Comparison of ENCODE assay signal across 29 cellular contexts in the genomic region with DNA sequence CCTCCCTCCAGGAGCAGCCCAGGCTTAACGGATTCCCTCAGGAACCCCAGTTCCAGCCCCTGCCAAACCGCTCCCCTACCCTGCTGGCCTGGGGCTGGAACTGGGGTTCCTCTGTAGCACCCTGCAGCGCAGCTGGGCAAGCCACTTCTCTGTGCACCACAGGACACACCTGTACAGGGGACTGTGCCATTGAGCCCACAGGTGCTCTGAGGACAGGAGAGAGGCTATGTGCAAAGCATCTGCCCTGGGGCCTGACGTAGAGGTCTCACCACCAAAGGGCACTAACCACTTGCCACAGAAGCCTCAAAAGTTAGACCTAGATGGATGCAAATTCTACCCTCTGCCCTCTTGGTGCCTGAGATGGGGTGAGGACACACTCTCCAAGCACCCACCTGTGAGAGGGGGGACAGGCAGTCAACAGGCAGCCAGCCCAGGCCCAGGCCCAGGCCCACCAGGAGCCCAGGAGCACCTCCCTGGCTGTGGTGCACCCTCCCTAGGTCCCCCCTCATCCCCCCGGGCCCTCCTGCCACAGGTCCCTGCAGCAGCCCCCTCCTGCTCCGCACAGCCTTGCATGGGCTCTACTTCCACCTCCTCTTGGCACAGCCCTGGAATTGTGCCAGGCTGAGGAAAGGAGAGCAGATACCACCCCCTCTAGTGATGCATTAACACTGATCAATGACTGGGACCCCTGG. TPM values are rescaled to one million over a fixed set of nuclear protein-coding genes. Genes with fewer than 3 reads are reported as not detected.
DNase-seq lines count a peak whose midpoint lies in the region; ATAC-seq and TF ChIP-seq lines count a peak whose summit lies in the region.
"Had no signal": no experiment of that assay in that cellular context is flagged by ENCODE, and none has a peak within 500 bp of the region (broad histone marks: within the 10 kb centered on the region; RNA-seq: fewer than 3 reads in every experiment).

No MANE protein-coding gene starts in this region.

- H3K4me2 ChIP-seq in SK-N-SH, result no peak overlapping the region
- H3K4me2 ChIP-seq: smooth muscle cell had no signal

- H3K79me2 ChIP-seq in SK-N-SH (ENCODE audit: insufficient read depth), result peaks cover 100% of the 10 kb centered on the region

- no peak overlapping the region for H3K9ac ChIP-seq in SK-N-SH

- no peak for TF ChIP-seq EP300 in SK-N-SH (IDR thresholded peaks at IDR 0.05; ENCODE audit: borderline replicate concordance in 1 of 2, low read depth in 1 of 2, low read length in 1 of 2)

- peaks cover 0 to 36% of the 10 kb centered on the region in 2 experiments; a peak in 2 of 4 replicates for H3K4me1 ChIP-seq in SK-N-SH (ENCODE audit: control insufficient read depth in 1 of 2, insufficient read depth in 2 of 2, low read depth in 1 of 2, low read length in 1 of 2)
- H3K4me1 ChIP-seq: colonic mucosa had no signal

- H3K27ac ChIP-seq in SK-N-SH (ENCODE audit: low read depth in 2 of 2, low read length in 1 of 2), result peak overlapping the region in 1 of 2 experiments; percentile 77; a peak in 2 of 4 replicates
- H3K27ac ChIP-seq: colonic mucosa, HL-60, vagina had no signal

- no peaks in the 10 kb centered on the region for H3K9me2 ChIP-seq in SK-N-SH

- H3K36me3 Mint-ChIP-seq in activated B cell treated with CpG ODN at 0.5 μM for 24 hours (ENCODE audit: low read depth), result peaks cover 9% of the 10 kb centered on the region
- peaks cover 27% of the 10 kb centered on the region for H3K36me3 Mint-ChIP-seq in stimulated activated effector memory CD8-positive, alpha-beta T cell treated with anti-CD3 and anti-CD28 coated beads, Interleukin-12 subunit alpha, Interleukin-12 subunit beta, amount 100 ng/mL, for 72 hours
- no peaks in the 10 kb centered on the region for H3K36me3 Mint-ChIP-seq in progenitor cell of endocrine pancreas (ENCODE audit: insufficient read depth)
- H3K36me3 Mint-ChIP-seq: activated naive CD8-positive, alpha-beta T cell had no signal

- CTCF ChIA-PET in SK-N-SH (lab: Yijun Ruan, JAX), result interaction anchor here (0.5 to 3.1 kb wide), 5 partner anchors 10 to 27 kb away, joined by 3 to 12 read pairs (median 4); no protein-coding TSS in a partner anchor
- CTCF ChIA-PET in activated B cell treated with CpG ODN at 0.5 μM for 24 hours (lab: Charles Lee), result no interaction called here

- H4K20me1 ChIP-seq in SK-N-SH (ENCODE audit: insufficient read depth), result peaks cover 100% of the 10 kb centered on the region

- H3K9me3 ChIP-seq in SK-N-SH, result no peaks in the 10 kb centered on the region
- H3K9me3 ChIP-seq: colonic mucosa, vagina had no signal

- TF ChIP-seq CTCF in SK-N-SH (IDR thresholded peaks at IDR 0.05) (no peak), activated B cell treated with CpG ODN at 0.5 μM for 24 hours (IDR thresholded peaks at IDR 0.05) (no peak), progenitor cell of endocrine pancreas (IDR thresholded peaks at IDR 0.05; ENCODE audit: unreplicated experiment) (no peak)

- TF ChIP-seq RAD21 in SK-N-SH (IDR thresholded peaks at IDR 0.05; ENCODE audit: low read length), result no peak

- no peaks in the 10 kb centered on the region for H3K27me3 ChIP-seq in SK-N-SH (ENCODE audit: insufficient read depth)
- H3K27me3 ChIP-seq: colonic mucosa, vagina had no signal

- no peaks in the 10 kb centered on the region for H3K36me3 ChIP-seq in SK-N-SH (replicated peaks in 1 of 2; ENCODE audit: control insufficient read depth in 1 of 2, insufficient read depth in 2 of 2, low read length in 1 of 2)
- H3K36me3 ChIP-seq: colonic mucosa, vagina had no signal

- H3F3A ChIP-seq in SK-N-SH (replicated peaks; ENCODE audit: insufficient read depth), result no peaks in the 10 kb centered on the region

- H3K27ac Mint-ChIP-seq in activated B cell treated with CpG ODN at 0.5 μM for 24 hours, result peak overlapping the region; percentile 41
- H3K27ac Mint-ChIP-seq in stimulated activated effector memory CD8-positive, alpha-beta T cell treated with anti-CD3 and anti-CD28 coated beads, Interleukin-12 subunit alpha, Interleukin-12 subunit beta, amount 100 ng/mL, for 72 hours, result peak overlapping the region; percentile 74
- H3K27ac Mint-ChIP-seq in progenitor cell of endocrine pancreas, result no peak overlapping the region
- H3K27ac Mint-ChIP-seq: activated naive CD8-positive, alpha-beta T cell; stimulated activated naive CD8-positive, alpha-beta T cell treated with anti-CD3 and anti-CD28 coated beads, Interleukin-15, Interleukin-2, amounts not matched to agents 100 ng/mL and 50 ng/mL, for 24 hours; T-helper 2 cell treated with Interferon-gamma antibody and Interleukin-4, amounts not matched to agents 5 μg/mL and 100 μg/mL, for 36 hours had no signal

- H3K4me3 Mint-ChIP-seq in activated B cell treated with CpG ODN at 0.5 μM for 24 hours (no peak overlapping the region), progenitor cell of endocrine pancreas (ENCODE audit: low read depth) (no peak overlapping the region)
- no peak overlapping the region for H3K4me3 Mint-ChIP-seq in stimulated activated effector memory CD8-positive, alpha-beta T cell treated with anti-CD3 and anti-CD28 coated beads, Interleukin-12 subunit alpha, Interleukin-12 subunit beta, amount 100 ng/mL, for 72 hours
- H3K4me3 Mint-ChIP-seq: activated CD8-positive, alpha-beta T cell treated with anti-CD3 and anti-CD28 coated beads, Interleukin-2, amount 10 ng/mL, durations not matched to agents 7 days and 5 days; activated naive CD8-positive, alpha-beta T cell; neural crest cell; stimulated activated naive CD8-positive, alpha-beta T cell treated with anti-CD3 and anti-CD28 coated beads, Interleukin-15, Interleukin-2, amounts not matched to agents 100 ng/mL and 50 ng/mL, for 24 hours; T-helper 2 cell treated with Interferon-gamma antibody and Interleukin-4, amounts not matched to agents 5 μg/mL and 100 μg/mL, for 36 hours had no signal

- H3K9me3 Mint-ChIP-seq in activated B cell treated with CpG ODN at 0.5 μM for 24 hours, result no peaks in the 10 kb centered on the region
- H3K9me3 Mint-ChIP-seq in stimulated activated effector memory CD8-positive, alpha-beta T cell treated with anti-CD3 and anti-CD28 coated beads, Interleukin-12 subunit alpha, Interleukin-12 subunit beta, amount 100 ng/mL, for 72 hours, result no peaks in the 10 kb centered on the region
- H3K9me3 Mint-ChIP-seq in progenitor cell of endocrine pancreas (ENCODE audit: low read depth), result no peaks in the 10 kb centered on the region
- H3K9me3 Mint-ChIP-seq: neural crest cell; stimulated activated naive CD8-positive, alpha-beta T cell treated with anti-CD3 and anti-CD28 coated beads, Interleukin-15, Interleukin-2, amounts not matched to agents 100 ng/mL and 50 ng/mL, for 24 hours; T-helper 2 cell treated with Interferon-gamma antibody and Interleukin-4, amounts not matched to agents 5 μg/mL and 100 μg/mL, for 36 hours had no signal

- no peak overlapping the region for H3K4me3 ChIP-seq in SK-N-SH (ENCODE audit: low read depth in 2 of 2, low read length in 1 of 2)
- H3K4me3 ChIP-seq: colonic mucosa, GM12878, smooth muscle cell, vagina had no signal

- WGBS in SK-N-SH (ENCODE audit: low lambda C conversion rate), result 96% methylated on average over 4 of the region's 6 CpGs

- POLR2A ChIA-PET in SK-N-SH (lab: Yijun Ruan, JAX) (interaction anchor here (1.1 to 1.2 kb wide), 2 partner anchors 12 to 15 kb away, joined by 4 to 5 read pairs; no protein-coding TSS in a partner anchor), activated B cell treated with CpG ODN at 0.5 μM for 24 hours (lab: Charles Lee) (interaction anchor here (1.7 to 5.5 kb wide), 2 partner anchors 11 to 15 kb away, joined by 7 to 35 read pairs; no protein-coding TSS in a partner anchor)

- H3K27me3 Mint-ChIP-seq in activated B cell treated with CpG ODN at 0.5 μM for 24 hours (no peaks in the 10 kb centered on the region), progenitor cell of endocrine pancreas (no peaks in the 10 kb centered on the region)
- H3K27me3 Mint-ChIP-seq: activated naive CD8-positive, alpha-beta T cell; stimulated activated naive CD8-positive, alpha-beta T cell treated with anti-CD3 and anti-CD28 coated beads, Interleukin-15, Interleukin-2, amounts not matched to agents 100 ng/mL and 50 ng/mL, for 24 hours had no signal

- ATAC-seq in SK-N-SH treated with all-trans-retinoic acid at 6 μM for 48 hours (no peak), activated B cell treated with CpG ODN at 0.5 μM for 24 hours (ENCODE audit: low read depth) (peak; percentile 37)
- ATAC-seq in stimulated activated effector memory CD8-positive, alpha-beta T cell treated with anti-CD3 and anti-CD28 coated beads, Interleukin-12 subunit alpha, Interleukin-12 subunit beta, amount 100 ng/mL, for 72 hours, result no peak
- ATAC-seq: activated CD8-positive, alpha-beta T cell treated with anti-CD3 and anti-CD28 coated beads, Interleukin-2, amount 10 ng/mL, durations not matched to agents 7 days and 5 days; GM12878; right cardiac atrium had no signal

- peaks cover 59% of the 10 kb centered on the region for H3K4me1 Mint-ChIP-seq in activated B cell treated with CpG ODN at 0.5 μM for 24 hours
- H3K4me1 Mint-ChIP-seq in stimulated activated effector memory CD8-positive, alpha-beta T cell treated with anti-CD3 and anti-CD28 coated beads, Interleukin-12 subunit alpha, Interleukin-12 subunit beta, amount 100 ng/mL, for 72 hours, result peaks cover 58% of the 10 kb centered on the region
- H3K4me1 Mint-ChIP-seq in progenitor cell of endocrine pancreas (ENCODE audit: low read depth), result peaks cover 10% of the 10 kb centered on the region
- H3K4me1 Mint-ChIP-seq: neural crest cell had no signal

- intact Hi-C loops in activated B cell treated with CpG ODN at 0.5 μM for 24 hours (cut with micrococcal nuclease), result no loop called here

- DNase-seq in SK-N-SH (peak; percentile 52), NAMALWA (ENCODE audit: low spot score) (peak; percentile 53), activated B cell treated with CpG ODN at 0.5 μM for 24 hours (no peak), DMS79 treated with DMSO at 0.1 percent for 48 hours (lab: John Stamatoyannopoulos, UW) (no peak), progenitor cell of endocrine pancreas (ENCODE audit: low spot score, unreplicated experiment) (no peak), NCI-H524 (lab: John Stamatoyannopoulos, UW) (no peak)
- DNase-seq in stimulated activated effector memory CD8-positive, alpha-beta T cell treated with anti-CD3 and anti-CD28 coated beads, Interleukin-12 subunit alpha, Interleukin-12 subunit beta, amount 100 ng/mL, for 72 hours (ENCODE audit: low spot score in 2 of 2), result no peak
- DNase-seq: activated CD4-positive, alpha-beta T cell treated with anti-CD3 and anti-CD28 coated beads for 4 hours; activated CD8-positive, alpha-beta T cell treated with anti-CD3 and anti-CD28 coated beads, Interleukin-2, amount 10 ng/mL, durations not matched to agents 7 days and 5 days; activated effector memory CD4-positive, alpha-beta T cell treated with anti-CD3 and anti-CD28 coated beads, Interleukin-2, amount 50 U/mL, for 16 hours; activated T-cell treated with anti-CD3 and anti-CD28 coated beads for 4 hours; colonic mucosa; DMS153; effector CD4-positive, alpha-beta T cell; H7; mesendoderm; NCI-H1417 treated with DMSO at 0.1 percent for 48 hours; NCI-H2029 treated with DMSO at 0.1 percent for 48 hours; NCI-H2227 treated with DMSO at 0.1 percent for 48 hours; right cardiac atrium had no signal

- H2AFZ ChIP-seq in SK-N-SH (ENCODE audit: low read depth), result no peak overlapping the region

RNA-seq across cellular contexts. Expression of gene SLC35E1, which starts 27.6 kb away (rescaled TPM):
- 23.5 and 28.4 TPM in 2 replicates for polyA plus RNA-seq in SK-N-SH (2012; rRNA removed)
- polyA plus RNA-seq in SK-N-SH (2012; cell fraction: cytosol; rRNA removed), result 19.7 and 22.2 TPM in 2 replicates
- polyA plus RNA-seq in SK-N-SH (2012; cell fraction: nucleus; rRNA removed), result 25.7 and 34.0 TPM in 2 replicates
- total RNA-seq in activated B cell treated with CpG ODN at 0.5 μM for 24 hours (41.6 and 51.7 TPM in 2 replicates), progenitor cell of endocrine pancreas (48.5 and 49.1 TPM in 2 replicates)

RNA-seq across cellular contexts. Expression of gene MED26, which starts 28.2 kb away (rescaled TPM):
- polyA plus RNA-seq in SK-N-SH (2012; rRNA removed), result 3.5 and 3.8 TPM in 2 replicates
- polyA plus RNA-seq in SK-N-SH (2012; cell fraction: cytosol; rRNA removed), result 2.1 and 3.1 TPM in 2 replicates
- 8.0 and 8.6 TPM in 2 replicates for polyA plus RNA-seq in SK-N-SH (2012; cell fraction: nucleus; rRNA removed)
- 32.0 and 36.1 TPM in 2 replicates for total RNA-seq in activated B cell treated with CpG ODN at 0.5 μM for 24 hours
- 11.2 and 11.7 TPM in 2 replicates for total RNA-seq in progenitor cell of endocrine pancreas

RNA-seq across cellular contexts. Expression of gene CHERP, which starts 57.6 kb away (rescaled TPM):
- polyA plus RNA-seq in SK-N-SH (2012; rRNA removed), result 7.7 and 16.8 TPM in 2 replicates
- 8.0 and 12.7 TPM in 2 replicates for polyA plus RNA-seq in SK-N-SH (2012; cell fraction: cytosol; rRNA removed)
- 52.6 and 53.5 TPM in 2 replicates for polyA plus RNA-seq in SK-N-SH (2012; cell fraction: nucleus; rRNA removed)
- total RNA-seq in activated B cell treated with CpG ODN at 0.5 μM for 24 hours (70.9 and 89.3 TPM in 2 replicates), progenitor cell of endocrine pancreas (74.6 and 76.4 TPM in 2 replicates)

Comparison
In these comparisons a context has a peak if more than half of its experiments do, and no peak if none do; other contexts are left out.
1. DNase-seq: peak in SK-N-SH (single experiment) and NAMALWA (single experiment); none in activated B cell treated with CpG ODN at 0.5 μM for 24 hours (single experiment), stimulated activated effector memory CD8-positive, alpha-beta T cell treated with anti-CD3 and anti-CD28 coated beads, Interleukin-12 subunit alpha, Interleukin-12 subunit beta, amount 100 ng/mL, for 72 hours (0 of 2), DMS79 treated with DMSO at 0.1 percent for 48 hours (single experiment), progenitor cell of endocrine pancreas (single experiment) and NCI-H524 (0 of 2).